ENCODE assay signal across 10 cellular contexts in the genomic region with DNA sequence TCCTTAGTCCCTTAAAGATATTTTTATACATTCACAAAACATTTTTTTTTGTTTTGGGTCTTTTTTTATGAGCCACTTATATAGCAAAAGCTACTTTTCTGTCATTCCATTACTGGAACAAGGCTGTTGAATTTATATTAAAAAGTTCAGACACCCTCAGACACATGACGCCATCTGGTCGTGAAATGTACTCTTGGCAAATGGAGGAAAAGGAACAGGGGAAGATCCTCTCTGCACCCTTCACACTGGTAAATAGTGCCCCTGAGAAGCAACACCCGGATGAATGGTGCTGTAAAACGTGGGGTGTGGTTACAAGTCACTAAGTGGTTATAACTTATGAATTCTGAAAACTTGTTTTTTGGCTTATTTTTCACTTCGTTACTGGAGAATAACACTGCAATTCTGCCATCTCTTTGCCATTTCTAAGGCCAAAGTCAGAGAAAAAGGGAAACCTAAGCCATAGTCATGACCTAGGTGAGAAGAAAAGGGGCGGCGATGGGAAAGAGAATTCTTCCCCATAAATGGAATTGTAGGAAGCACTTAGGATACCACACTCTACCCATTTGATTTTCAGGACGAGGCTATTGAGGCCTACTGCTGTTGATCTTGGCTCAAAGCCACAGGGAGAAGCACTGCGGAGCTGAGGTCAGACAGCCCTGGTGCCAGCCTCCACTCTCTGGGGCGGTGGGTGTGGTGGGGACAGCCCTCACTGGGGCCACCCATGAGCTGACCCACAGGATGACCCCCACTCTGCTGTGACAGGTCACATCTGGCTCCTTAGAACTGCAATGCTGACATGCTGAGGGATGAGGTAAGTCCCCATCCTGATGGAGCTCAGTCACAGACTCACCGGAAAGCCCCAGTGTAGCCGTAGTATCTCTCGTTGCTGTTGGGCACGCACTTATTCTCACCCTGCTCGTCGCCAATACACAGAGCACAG. TPM values are rescaled to one million over a fixed set of nuclear protein-coding genes. Genes with fewer than 3 reads are reported as not detected.
DNase-seq lines count a peak whose midpoint lies in the region; ATAC-seq and TF ChIP-seq lines count a peak whose summit lies in the region.
"Had no signal": no experiment of that assay in that cellular context is flagged by ENCODE, and none has a peak within 500 bp of the region (broad histone marks: within the 10 kb centered on the region; RNA-seq: fewer than 3 reads in every experiment).

No MANE protein-coding gene starts in this region.

- H3K4me2 ChIP-seq in DOHH2 (ENCODE audit: low read length), result no peak overlapping the region

- peak; percentile 84 for ATAC-seq in left lobe of liver
- no peak for ATAC-seq in GM18519 (IDR thresholded peaks at IDR 0.05; ENCODE audit: low FRiP score, unreplicated experiment)
- no peak for ATAC-seq in activated CD8-positive, alpha-beta T cell treated with anti-CD3 and anti-CD28 coated beads for 36 hours

- H3K4me3 Mint-ChIP-seq in activated CD8-positive, alpha-beta T cell treated with anti-CD3 and anti-CD28 coated beads for 36 hours, result no peak overlapping the region

- no peak overlapping the region for H3K27ac Mint-ChIP-seq in activated CD8-positive, alpha-beta T cell treated with anti-CD3 and anti-CD28 coated beads for 36 hours

- peaks cover 15% of the 10 kb centered on the region for H3K27me3 ChIP-seq in DOHH2 (ENCODE audit: control insufficient read depth, low read length)

- peaks cover 16% of the 10 kb centered on the region for H3K4me1 ChIP-seq in DOHH2 (ENCODE audit: control insufficient read depth, low read length)

- DNase-seq in Kasumi-1 (lab: John Stamatoyannopoulos, UW) (peak; percentile 69 to 76), activated T-helper 1 cell treated with Interleukin-2 at 50 U/mL for 16 hours (ENCODE audit: low read depth) (peak; percentile 10), left lobe of liver (ENCODE audit: low spot score) (no peak), DMS79 (lab: John Stamatoyannopoulos, UW) (no peak), epidermal melanocyte (ENCODE audit: insufficient read length, low spot score) (no peak)
- no peak for DNase-seq in activated CD8-positive, alpha-beta T cell treated with anti-CD3 and anti-CD28 coated beads for 36 hours
- DNase-seq: OCI-M1 had no signal

- no peaks in the 10 kb centered on the region for H3K79me2 ChIP-seq in DOHH2 (ENCODE audit: control insufficient read depth, low read length)

- H3F3A ChIP-seq in DOHH2 (ENCODE audit: control insufficient read depth, insufficient read depth), result no peaks in the 10 kb centered on the region

- H3K4me3 ChIP-seq in DOHH2 (ENCODE audit: low read length), result no peak overlapping the region
- H3K4me3 ChIP-seq: skin epidermis had no signal

- POLR2A ChIA-PET in activated CD8-positive, alpha-beta T cell treated with anti-CD3 and anti-CD28 coated beads for 36 hours (lab: Charles Lee), result no interaction called here

- H3K4me1 Mint-ChIP-seq in activated CD8-positive, alpha-beta T cell treated with anti-CD3 and anti-CD28 coated beads for 36 hours (ENCODE audit: low read depth), result peaks cover 19% of the 10 kb centered on the region

- H3K9me3 Mint-ChIP-seq in activated CD8-positive, alpha-beta T cell treated with anti-CD3 and anti-CD28 coated beads for 36 hours, result no peaks in the 10 kb centered on the region

- CTCF ChIA-PET in activated CD8-positive, alpha-beta T cell treated with anti-CD3 and anti-CD28 coated beads for 36 hours (lab: Charles Lee), result interaction anchor here (1.3 kb wide), 1 partner anchor 45 kb away, joined by 3 read pairs; no protein-coding TSS in a partner anchor

- TF ChIP-seq CTCF in DOHH2 (IDR thresholded peaks at IDR 0.05; ENCODE audit: low read depth, low read length, poor library complexity, severe bottlenecking), result peak; percentile 61
- TF ChIP-seq CTCF in activated CD8-positive, alpha-beta T cell treated with anti-CD3 and anti-CD28 coated beads for 36 hours (IDR thresholded peaks at IDR 0.05), result no peak

- no peaks in the 10 kb centered on the region for H4K20me1 ChIP-seq in DOHH2 (ENCODE audit: control insufficient read depth, insufficient read depth, low read depth, low read length)

- no peaks in the 10 kb centered on the region for H3K36me3 ChIP-seq in DOHH2 (ENCODE audit: control insufficient read depth, low read length)

- no peaks in the 10 kb centered on the region for H3K36me3 Mint-ChIP-seq in activated CD8-positive, alpha-beta T cell treated with anti-CD3 and anti-CD28 coated beads for 36 hours (ENCODE audit: low read depth)

- no peaks in the 10 kb centered on the region for H3K9me2 ChIP-seq in DOHH2 (replicated peaks; ENCODE audit: control insufficient read depth, low read length)

- no peak overlapping the region for H3K27ac ChIP-seq in DOHH2 (ENCODE audit: low read depth, low read length)
- H3K27ac ChIP-seq: skin epidermis had no signal

- H3K9me3 ChIP-seq in DOHH2 (ENCODE audit: control insufficient read depth, insufficient read depth, low read length), result no peaks in the 10 kb centered on the region

- H3K27me3 Mint-ChIP-seq in activated CD8-positive, alpha-beta T cell treated with anti-CD3 and anti-CD28 coated beads for 36 hours, result no peaks in the 10 kb centered on the region

- intact Hi-C loops in activated CD8-positive, alpha-beta T cell treated with anti-CD3 and anti-CD28 coated beads for 36 hours (cut with micrococcal nuclease), result no loop called here

RNA-seq across cellular contexts. Expression of gene LTF, which starts 21.8 kb away (rescaled TPM):
- 1.7 TPM for total RNA-seq in left lobe of liver
- not detected for total RNA-seq in activated CD8-positive, alpha-beta T cell treated with anti-CD3 and anti-CD28 coated beads for 36 hours

RNA-seq across cellular contexts. Expression of gene CCRL2, which starts 35.8 kb away (rescaled TPM):
- 0.55 TPM for total RNA-seq in left lobe of liver
- total RNA-seq in activated CD8-positive, alpha-beta T cell treated with anti-CD3 and anti-CD28 coated beads for 36 hours, result 1 to 10 TPM; 2.8 TPM

RNA-seq across cellular contexts. Expression of gene RTP3, which starts 54.9 kb away (rescaled TPM):
- total RNA-seq in left lobe of liver, result 28.6 TPM
- not detected for total RNA-seq in activated CD8-positive, alpha-beta T cell treated with anti-CD3 and anti-CD28 coated beads for 36 hours

Comparison
In these comparisons a context has a peak if more than half of its experiments do, and no peak if none do; other contexts are left out.
1. DNase-seq: peak in Kasumi-1 (2 of 2) and activated T-helper 1 cell treated with Interleukin-2 at 50 U/mL for 16 hours (single experiment); none in left lobe of liver (single experiment), activated CD8-positive, alpha-beta T cell treated with anti-CD3 and anti-CD28 coated beads for 36 hours (single experiment), DMS79 (single experiment) and epidermal melanocyte (single experiment).